Comparison of ENCODE assay signal across 9 cellular contexts in genomic region chr1:189646066-189646465, GRCh38.
"Had no signal": no experiment of that assay in that cellular context is flagged by ENCODE, and none has a peak within 500 bp of the region (broad histone marks: within the 10 kb centered on the region; RNA-seq: fewer than 3 reads in every experiment).

No MANE protein-coding gene starts in this region.

- H3K36me3 ChIP-seq: HAP-1 had no signal

- H3K9me3 ChIP-seq: HAP-1 had no signal

- H2AFZ ChIP-seq: GM23248, GM23338 had no signal

- H3K27ac ChIP-seq: GM23248 had no signal

- H3K9ac ChIP-seq: GM23248 had no signal

- H3K4me2 ChIP-seq: GM23338 had no signal

- H3K4me3 ChIP-seq: GM23248, GM23338, HAP-1 had no signal

- DNase-seq: GM23248, GOT3, H7, H9, HCEC 1CT, HFFc6 had no signal

- H3K4me1 ChIP-seq: HAP-1 had no signal

- ATAC-seq: GM23338, HCT116 had no signal
